Comparison of ENCODE assay signal across 9 cellular contexts in the genomic region with DNA sequence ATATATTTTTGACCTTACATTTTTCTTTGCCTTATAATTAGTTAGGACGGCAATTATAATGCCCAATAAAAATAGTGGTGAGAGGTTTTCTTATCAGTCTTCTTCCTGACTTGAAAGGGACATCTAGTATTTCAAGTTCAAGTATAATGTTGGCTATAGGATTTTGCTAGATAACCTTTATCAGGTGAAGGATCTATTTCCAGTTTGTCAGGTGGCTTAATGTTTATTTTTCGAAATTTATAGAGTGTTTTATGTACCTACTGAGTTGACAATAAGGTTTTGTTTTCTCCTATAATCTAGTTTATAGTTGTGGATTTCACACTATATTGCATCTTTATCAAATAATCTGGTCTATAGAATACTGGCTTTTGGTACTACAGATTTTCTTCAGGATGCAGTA.
"Had no signal": no experiment of that assay in that cellular context is flagged by ENCODE, and none has a peak within 500 bp of the region (broad histone marks: within the 10 kb centered on the region; RNA-seq: fewer than 3 reads in every experiment).

No MANE protein-coding gene starts in this region.

- H3K4me1 Mint-ChIP-seq: GM23338, H9 had no signal

- FAIRE-seq: H1, H54, HTR-8/SVneo, K562 had no signal

- H3K4me3 ChIP-seq: GM23338, K562 had no signal

- DNase-seq: H9, HCEC 1CT, HFFc6, IMR-90 had no signal

- H3K4me2 ChIP-seq: GM23338 had no signal

- H3K9me3 Mint-ChIP-seq: GM23338 had no signal

- H3K4me3 Mint-ChIP-seq: GM23338, H9, HFFc6 had no signal

- ATAC-seq: GM23338, K562 had no signal

- H3K27ac Mint-ChIP-seq: GM23338, H9, HFFc6 had no signal

- H2AFZ ChIP-seq: GM23338 had no signal
